ENCODE assay signal across 1 cellular context in the genomic region with DNA sequence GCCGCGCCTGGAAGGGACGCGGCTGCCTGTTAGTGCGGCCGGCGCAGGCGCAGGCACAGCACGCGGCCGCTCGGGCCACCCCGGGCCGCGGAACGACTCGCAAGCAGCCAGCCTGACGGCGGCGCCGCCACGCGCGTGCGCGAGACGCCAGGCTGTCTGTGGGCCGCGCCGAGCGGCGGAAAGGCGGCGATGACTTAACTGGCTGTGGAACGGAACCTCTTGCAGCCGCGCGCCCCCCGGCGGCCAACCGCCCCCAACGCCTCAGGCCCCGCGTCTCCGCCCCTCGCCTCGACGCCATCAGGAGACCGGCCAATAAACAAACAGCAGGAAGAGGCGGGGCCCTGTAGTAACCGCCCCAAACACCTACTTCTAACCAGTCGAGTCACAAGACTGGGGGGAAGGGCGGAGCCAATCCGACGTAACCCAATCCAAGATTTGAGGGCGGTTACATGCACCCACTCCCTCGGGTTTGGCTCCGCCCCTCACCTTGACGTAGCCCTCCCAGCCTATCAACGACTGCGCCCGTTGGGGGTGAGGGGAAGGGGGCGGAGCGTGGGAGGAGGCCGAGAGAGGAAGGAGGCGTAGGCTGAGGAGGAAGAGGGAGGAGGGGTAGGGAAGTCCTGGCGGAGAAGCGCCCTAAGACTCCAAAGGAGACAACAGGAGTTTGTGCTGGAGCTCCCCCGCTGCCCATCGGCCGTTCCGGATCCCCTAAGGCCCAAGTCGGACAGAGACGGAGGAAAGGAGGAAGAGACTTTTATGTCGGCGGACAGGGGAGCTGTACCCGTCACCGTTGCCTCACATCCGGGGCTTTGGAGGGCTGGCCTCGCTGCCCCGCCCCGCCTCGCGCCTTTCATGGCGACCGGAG.
A peak's percentile ranks its signal among the peaks of the same experiment; 100 is the strongest.
TF ChIP-seq lines count a peak whose summit lies in the region.

TSS of gene FBRS (plus strand) at position 566 of the 865 bp plus-strand sequence. CDS start 1,088 bp downstream, outside the sequence.

TF ChIP-seq in K562, 482 proteins besides CTCF, POLR2A, EP300 and RAD21 (continued from another document and continues in another):
- TF ChIP-seq, protein P1, sequence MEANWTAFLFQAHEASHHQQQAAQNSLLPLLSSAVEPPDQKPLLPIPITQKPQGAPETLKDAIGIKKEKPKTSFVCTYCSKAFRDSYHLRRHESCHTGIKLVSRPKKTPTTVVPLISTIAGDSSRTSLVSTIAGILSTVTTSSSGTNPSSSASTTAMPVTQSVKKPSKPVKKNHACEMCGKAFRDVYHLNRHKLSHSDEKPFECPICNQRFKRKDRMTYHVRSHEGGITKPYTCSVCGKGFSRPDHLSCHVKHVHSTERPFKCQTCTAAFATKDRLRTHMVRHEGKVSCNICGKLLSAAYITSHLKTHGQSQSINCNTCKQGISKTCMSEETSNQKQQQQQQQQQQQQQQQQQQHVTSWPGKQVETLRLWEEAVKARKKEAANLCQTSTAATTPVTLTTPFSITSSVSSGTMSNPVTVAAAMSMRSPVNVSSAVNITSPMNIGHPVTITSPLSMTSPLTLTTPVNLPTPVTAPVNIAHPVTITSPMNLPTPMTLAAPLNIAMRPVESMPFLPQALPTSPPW (CRISPR knock-in tag; IDR thresholded peaks at IDR 0.05) = peak; percentile 85
- TF ChIP-seq FOXP1 (CRISPR knock-in tag; IDR thresholded peaks at IDR 0.05) (peak; percentile 76; the same call in 1 of the 2 replicates), ZNF121 (CRISPR knock-in tag; conservative IDR thresholded peaks at IDR 0.05) (no peak), PHF21A (IDR thresholded peaks at IDR 0.05; ENCODE audit: borderline replicate concordance, low read depth) (0 out of 2 replicates have a peak, but pooled peaks have one; percentile 17), FOSL1 (tag; conservative IDR thresholded peaks at IDR 0.05) (peak; percentile 67), CREB1 (IDR thresholded peaks at IDR 0.05) (peak; percentile 84), CREB1 (CRISPR knock-in tag; IDR thresholded peaks at IDR 0.05) (peak; percentile 90; the same call in 1 of the 2 replicates), NELFE (IDR thresholded peaks at IDR 0.05; ENCODE audit: insufficient read depth, insufficient read length) (no peak), TEAD1 (CRISPR knock-in tag; IDR thresholded peaks at IDR 0.05) (peak in 1 of 2 experiments; percentile 18; a peak in 1 of 4 replicates), DACH1 (IDR thresholded peaks at IDR 0.05; ENCODE audit: partially characterized antibody) (no peak), RCOR1 (IDR thresholded peaks at IDR 0.05; ENCODE audit: borderline replicate concordance in 1 of 2, low read depth in 2 of 2, low read length in 2 of 2) (0 out of 4 replicates have a peak, but pooled peaks of 1 of the 2 experiments have one; percentile 1), SPI1 (IDR thresholded peaks at IDR 0.05; ENCODE audit: borderline replicate concordance, low read depth, low read length) (peak; percentile 72), ESRRA (IDR thresholded peaks at IDR 0.05; ENCODE audit: borderline replicate concordance, low read depth) (peak; percentile 70; the same call in 1 of the 2 replicates), FIP1L1 (IDR thresholded peaks at IDR 0.05; ENCODE audit: low read depth, low read length, poor library complexity, severe bottlenecking) (peak; percentile 79), TARDBP (IDR thresholded peaks at IDR 0.05) (peak; percentile 99), NKRF (IDR thresholded peaks at IDR 0.05; ENCODE audit: borderline replicate concordance) (peak; percentile 82), ZNF431 (CRISPR knock-in tag; IDR thresholded peaks at IDR 0.05) (peak; percentile 83; the same call in 1 of the 2 replicates), BHLHE40 (IDR thresholded peaks at IDR 0.05; ENCODE audit: low read length) (peak; percentile 65; the same call in 1 of the 2 replicates), NR1H2 (CRISPR knock-in tag; IDR thresholded peaks at IDR 0.05) (peak; percentile 25; the same call in 1 of the 2 replicates), HDAC1 (IDR thresholded peaks at IDR 0.05) (peak in 1 of 2 experiments; percentile 34; a peak in 2 of 4 replicates), NONO (IDR thresholded peaks at IDR 0.05; ENCODE audit: low read depth in 2 of 2, low read length in 1 of 2) (peak in 1 of 2 experiments; percentile 88; a peak in 2 of 4 replicates), DNMT1 (IDR thresholded peaks at IDR 0.05) (peak; percentile 63; the same call in 1 of the 2 replicates), FOXM1 (IDR thresholded peaks at IDR 0.05; ENCODE audit: low read depth) (no peak), FOXM1 (CRISPR knock-in tag; IDR thresholded peaks at IDR 0.05; ENCODE audit: low read depth) (0 out of 2 replicates have a peak, but pooled peaks have one; percentile 27), ZNF224 (CRISPR knock-in tag; IDR thresholded peaks at IDR 0.05) (no peak), ZKSCAN1 (IDR thresholded peaks at IDR 0.05; ENCODE audit: low read depth, low read length) (peak; percentile 74), NR2C2 (CRISPR knock-in tag; IDR thresholded peaks at IDR 0.05) (no peak), NR2C2 (tag; IDR thresholded peaks at IDR 0.05) (peak; percentile 69; the same call in 1 of the 2 replicates), HIVEP1 (CRISPR knock-in tag; IDR thresholded peaks at IDR 0.05) (0 out of 2 replicates have a peak, but pooled peaks have one; percentile 20), FUS (optimal IDR thresholded peaks at IDR 0.05; ENCODE audit: low read depth, low read length) (peak; percentile 89), ATF4 (CRISPR knock-in tag; IDR thresholded peaks at IDR 0.05) (peak; percentile 63; the same call in 1 of the 2 replicates), TEAD2 (tag; IDR thresholded peaks at IDR 0.05) (no peak), KDM5B (IDR thresholded peaks at IDR 0.05; ENCODE audit: insufficient replicate concordance, low read depth, low read length) (peak; percentile 60), TAF7 (tag; IDR thresholded peaks at IDR 0.05) (peak; percentile 58; the same call in 1 of the 2 replicates), MYC (IDR thresholded peaks at IDR 0.05; ENCODE audit: low read depth, low read length) (peak; percentile 92), MYC (CRISPR knock-in tag; IDR thresholded peaks at IDR 0.05; ENCODE audit: borderline replicate concordance, low read depth) (no peak; the same call in 1 of the 2 replicates), CHD2 (IDR thresholded peaks at IDR 0.05; ENCODE audit: low read depth, low read length) (peak; percentile 29; the same call in 1 of the 2 replicates), USF1 (CRISPR knock-in tag; IDR thresholded peaks at IDR 0.05) (peak; percentile 68; the same call in 1 of the 2 replicates), ZNF398 (CRISPR knock-in tag; IDR thresholded peaks at IDR 0.05) (no peak), POLR2AphosphoS5 (IDR thresholded peaks at IDR 0.05; ENCODE audit: control insufficient read depth, insufficient read depth, low read depth, low read length) (peak; percentile 77)
- TF ChIP-seq, protein P2, sequence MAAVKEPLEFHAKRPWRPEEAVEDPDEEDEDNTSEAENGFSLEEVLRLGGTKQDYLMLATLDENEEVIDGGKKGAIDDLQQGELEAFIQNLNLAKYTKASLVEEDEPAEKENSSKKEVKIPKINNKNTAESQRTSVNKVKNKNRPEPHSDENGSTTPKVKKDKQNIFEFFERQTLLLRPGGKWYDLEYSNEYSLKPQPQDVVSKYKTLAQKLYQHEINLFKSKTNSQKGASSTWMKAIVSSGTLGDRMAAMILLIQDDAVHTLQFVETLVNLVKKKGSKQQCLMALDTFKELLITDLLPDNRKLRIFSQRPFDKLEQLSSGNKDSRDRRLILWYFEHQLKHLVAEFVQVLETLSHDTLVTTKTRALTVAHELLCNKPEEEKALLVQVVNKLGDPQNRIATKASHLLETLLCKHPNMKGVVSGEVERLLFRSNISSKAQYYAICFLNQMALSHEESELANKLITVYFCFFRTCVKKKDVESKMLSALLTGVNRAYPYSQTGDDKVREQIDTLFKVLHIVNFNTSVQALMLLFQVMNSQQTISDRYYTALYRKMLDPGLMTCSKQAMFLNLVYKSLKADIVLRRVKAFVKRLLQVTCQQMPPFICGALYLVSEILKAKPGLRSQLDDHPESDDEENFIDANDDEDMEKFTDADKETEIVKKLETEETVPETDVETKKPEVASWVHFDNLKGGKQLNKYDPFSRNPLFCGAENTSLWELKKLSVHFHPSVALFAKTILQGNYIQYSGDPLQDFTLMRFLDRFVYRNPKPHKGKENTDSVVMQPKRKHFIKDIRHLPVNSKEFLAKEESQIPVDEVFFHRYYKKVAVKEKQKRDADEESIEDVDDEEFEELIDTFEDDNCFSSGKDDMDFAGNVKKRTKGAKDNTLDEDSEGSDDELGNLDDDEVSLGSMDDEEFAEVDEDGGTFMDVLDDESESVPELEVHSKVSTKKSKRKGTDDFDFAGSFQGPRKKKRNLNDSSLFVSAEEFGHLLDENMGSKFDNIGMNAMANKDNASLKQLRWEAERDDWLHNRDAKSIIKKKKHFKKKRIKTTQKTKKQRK (IDR thresholded peaks at IDR 0.05; ENCODE audit: borderline replicate concordance, low read depth, low read length) = peak; percentile 32; the same call in 1 of the 2 replicates
- TF ChIP-seq, protein P3, sequence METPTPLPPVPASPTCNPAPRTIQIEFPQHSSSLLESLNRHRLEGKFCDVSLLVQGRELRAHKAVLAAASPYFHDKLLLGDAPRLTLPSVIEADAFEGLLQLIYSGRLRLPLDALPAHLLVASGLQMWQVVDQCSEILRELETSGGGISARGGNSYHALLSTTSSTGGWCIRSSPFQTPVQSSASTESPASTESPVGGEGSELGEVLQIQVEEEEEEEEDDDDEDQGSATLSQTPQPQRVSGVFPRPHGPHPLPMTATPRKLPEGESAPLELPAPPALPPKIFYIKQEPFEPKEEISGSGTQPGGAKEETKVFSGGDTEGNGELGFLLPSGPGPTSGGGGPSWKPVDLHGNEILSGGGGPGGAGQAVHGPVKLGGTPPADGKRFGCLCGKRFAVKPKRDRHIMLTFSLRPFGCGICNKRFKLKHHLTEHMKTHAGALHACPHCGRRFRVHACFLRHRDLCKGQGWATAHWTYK (CRISPR knock-in tag; IDR thresholded peaks at IDR 0.05) = peak; percentile 46; the same call in 1 of the 2 replicates
- TF ChIP-seq, protein P4, sequence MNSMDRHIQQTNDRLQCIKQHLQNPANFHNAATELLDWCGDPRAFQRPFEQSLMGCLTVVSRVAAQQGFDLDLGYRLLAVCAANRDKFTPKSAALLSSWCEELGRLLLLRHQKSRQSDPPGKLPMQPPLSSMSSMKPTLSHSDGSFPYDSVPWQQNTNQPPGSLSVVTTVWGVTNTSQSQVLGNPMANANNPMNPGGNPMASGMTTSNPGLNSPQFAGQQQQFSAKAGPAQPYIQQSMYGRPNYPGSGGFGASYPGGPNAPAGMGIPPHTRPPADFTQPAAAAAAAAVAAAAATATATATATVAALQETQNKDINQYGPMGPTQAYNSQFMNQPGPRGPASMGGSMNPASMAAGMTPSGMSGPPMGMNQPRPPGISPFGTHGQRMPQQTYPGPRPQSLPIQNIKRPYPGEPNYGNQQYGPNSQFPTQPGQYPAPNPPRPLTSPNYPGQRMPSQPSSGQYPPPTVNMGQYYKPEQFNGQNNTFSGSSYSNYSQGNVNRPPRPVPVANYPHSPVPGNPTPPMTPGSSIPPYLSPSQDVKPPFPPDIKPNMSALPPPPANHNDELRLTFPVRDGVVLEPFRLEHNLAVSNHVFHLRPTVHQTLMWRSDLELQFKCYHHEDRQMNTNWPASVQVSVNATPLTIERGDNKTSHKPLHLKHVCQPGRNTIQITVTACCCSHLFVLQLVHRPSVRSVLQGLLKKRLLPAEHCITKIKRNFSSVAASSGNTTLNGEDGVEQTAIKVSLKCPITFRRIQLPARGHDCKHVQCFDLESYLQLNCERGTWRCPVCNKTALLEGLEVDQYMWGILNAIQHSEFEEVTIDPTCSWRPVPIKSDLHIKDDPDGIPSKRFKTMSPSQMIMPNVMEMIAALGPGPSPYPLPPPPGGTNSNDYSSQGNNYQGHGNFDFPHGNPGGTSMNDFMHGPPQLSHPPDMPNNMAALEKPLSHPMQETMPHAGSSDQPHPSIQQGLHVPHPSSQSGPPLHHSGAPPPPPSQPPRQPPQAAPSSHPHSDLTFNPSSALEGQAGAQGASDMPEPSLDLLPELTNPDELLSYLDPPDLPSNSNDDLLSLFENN (IDR thresholded peaks at IDR 0.05; ENCODE audit: low read depth in 2 of 2, low read length in 2 of 2) = 0 out of 4 replicates have a peak, but pooled peaks of 1 of the 2 experiments have one; percentile 7
